9 cellular contexts compared by ENCODE assay signal in the genomic region with DNA sequence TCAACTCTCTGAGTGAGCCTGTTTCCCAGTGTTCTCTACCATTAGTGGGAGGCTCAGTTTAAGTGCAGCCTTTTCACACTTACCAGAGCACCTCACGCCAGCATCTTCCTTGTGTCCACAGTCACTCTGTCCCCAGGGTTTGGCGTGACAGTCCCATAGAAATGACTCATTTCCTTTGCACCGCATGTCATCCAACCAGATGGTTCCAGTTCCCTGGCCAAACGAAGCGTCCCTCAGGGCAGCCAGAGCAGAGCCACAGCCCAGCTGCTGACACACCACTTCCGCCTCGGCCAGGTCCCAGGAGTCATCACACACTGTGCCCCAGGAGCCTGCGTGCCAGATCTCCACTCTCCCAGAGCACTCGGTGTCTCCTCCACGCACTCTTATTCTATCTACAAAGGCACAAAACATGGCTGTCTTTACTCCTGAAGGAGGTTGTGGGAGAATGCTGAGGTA.
DNase-seq lines count a peak whose midpoint lies in the region; ATAC-seq, FAIRE-seq and TF ChIP-seq lines count a peak whose summit lies in the region.
"Had no signal": no experiment of that assay in that cellular context is flagged by ENCODE, and none has a peak within 500 bp of the region (broad histone marks: within the 10 kb centered on the region; RNA-seq: fewer than 3 reads in every experiment).

No MANE protein-coding gene starts in this region.

- DNase-seq in DMS53 treated with DMSO at 0.1 percent for 48 hours (lab: John Stamatoyannopoulos, UW; ENCODE audit: unreplicated experiment): peak; percentile 94
- peak; percentile 81 for DNase-seq in HCT116 (ENCODE audit: low read depth, low spot score)
- peak; percentile 39 for DNase-seq in OCI-M2 (lab: John Stamatoyannopoulos, UW; ENCODE audit: unreplicated experiment)
- DNase-seq in left ventricle myocardium superior: peak; percentile 60
- DNase-seq in coronary artery (ENCODE audit: low spot score): no peak
- DNase-seq in NCI-H2196 (lab: John Stamatoyannopoulos, UW; ENCODE audit: unreplicated experiment): no peak
- DNase-seq in D721Med (ENCODE audit: insufficient read length, low spot score): no peak
- DNase-seq in NAMALWA (ENCODE audit: low spot score): no peak

- CTCF ChIA-PET in HCT116 (lab: Charles Lee): no interaction called here

- peaks cover 4% of the 10 kb centered on the region; the same call in 1 of the 2 replicates for H3K9me2 ChIP-seq in HCT116 (ENCODE audit: insufficient read depth)

- TF ChIP-seq CTCF in HCT116 (IDR thresholded peaks at IDR 0.05 in 2 of 3, conservative IDR thresholded peaks at IDR 0.05 in 1 of 3; ENCODE audit: borderline replicate concordance in 1 of 3, insufficient read depth in 1 of 3, low read depth in 2 of 3, low read length in 2 of 3): no peak
- no peak for TF ChIP-seq CTCF in coronary artery (IDR thresholded peaks at IDR 0.05)
- no peak for TF ChIP-seq CTCF in D721Med (IDR thresholded peaks at IDR 0.05; ENCODE audit: insufficient read depth, missing control alignments)

- peaks cover 2 to 21% of the 10 kb centered on the region in 2 experiments; a peak in 2 of 4 replicates for H3K4me1 ChIP-seq in HCT116 (ENCODE audit: control insufficient read depth in 1 of 2, insufficient read depth in 2 of 2, low read length in 2 of 2)

- H3K79me2 ChIP-seq in HCT116 (ENCODE audit: insufficient read depth, low read length): no peaks in the 10 kb centered on the region

- H3K27me3 ChIP-seq in HCT116 (ENCODE audit: insufficient read depth, low read length): no peaks in the 10 kb centered on the region

- H3K27ac ChIP-seq in HCT116 (ENCODE audit: low read depth, low read length): peak overlapping the region; percentile 30
- H3K27ac ChIP-seq in coronary artery: no peak overlapping the region

- H4K20me1 ChIP-seq in HCT116 (ENCODE audit: insufficient read depth): no peaks in the 10 kb centered on the region

- RAD21 ChIA-PET in HCT116 (lab: Charles Lee; ENCODE audit: low non-redundant PET in 1 of 2, low total read pairs in 2 of 2, uncharacterized antibody in 2 of 2, unreplicated experiment in 2 of 2): no interaction called here

- H3K4me2 ChIP-seq in HCT116 (ENCODE audit: low read length): peak overlapping the region; percentile 69

- intact Hi-C loops in HCT116 (cut with micrococcal nuclease): no loop called here
- intact Hi-C loops in left ventricle myocardium superior (cut with micrococcal nuclease): no loop called here

- peak overlapping the region; percentile 57 for H3K9ac ChIP-seq in HCT116 (ENCODE audit: low read length)

- no peak for TF ChIP-seq RAD21 in HCT116 (IDR thresholded peaks at IDR 0.05; ENCODE audit: low read depth)

- no peaks in the 10 kb centered on the region for H3K36me3 ChIP-seq in HCT116 (ENCODE audit: control insufficient read depth in 1 of 2, insufficient read depth in 2 of 2, low read length in 2 of 2)

- POLR2A ChIA-PET in HCT116 (lab: Charles Lee): interaction anchor here (0.6 kb wide), 1 partner anchor 1288 kb away, joined by 5 read pairs; no protein-coding TSS in a partner anchor

- peak; percentile 52 for TF ChIP-seq POLR2A in HCT116 (IDR thresholded peaks at IDR 0.05; ENCODE audit: borderline replicate concordance, extremely low read depth, insufficient read depth, insufficient read length)

- no peaks in the 10 kb centered on the region for H3K9me3 ChIP-seq in HCT116 (ENCODE audit: control insufficient read depth in 1 of 2, insufficient read depth in 1 of 2, low read depth in 1 of 2, low read length in 2 of 2)

- BruUV-seq in HCT116 (replicated peaks; lab: Mats Ljungman, UMichigan): no TSS peak

- no peak for FAIRE-seq in D721Med (lab: Jason Lieb, UNC)
- FAIRE-seq: GM12891 had no signal

- H3K4me3 ChIP-seq in HCT116 (replicated peaks in 1 of 2; ENCODE audit: low read depth in 1 of 2, low read length in 2 of 2) (peak overlapping the region; percentile 44 to 59), coronary artery (no peak overlapping the region)

- H2AFZ ChIP-seq in HCT116 (ENCODE audit: low read depth, low read length, poor library complexity, severe bottlenecking): peak overlapping the region; percentile 50

- ATAC-seq in HCT116 (peak; percentile 99), left ventricle myocardium superior (peak; percentile 81)

TF ChIP-seq in HCT116, 20 proteins besides CTCF, POLR2A, EP300 and RAD21:
- TF ChIP-seq, protein P1, sequence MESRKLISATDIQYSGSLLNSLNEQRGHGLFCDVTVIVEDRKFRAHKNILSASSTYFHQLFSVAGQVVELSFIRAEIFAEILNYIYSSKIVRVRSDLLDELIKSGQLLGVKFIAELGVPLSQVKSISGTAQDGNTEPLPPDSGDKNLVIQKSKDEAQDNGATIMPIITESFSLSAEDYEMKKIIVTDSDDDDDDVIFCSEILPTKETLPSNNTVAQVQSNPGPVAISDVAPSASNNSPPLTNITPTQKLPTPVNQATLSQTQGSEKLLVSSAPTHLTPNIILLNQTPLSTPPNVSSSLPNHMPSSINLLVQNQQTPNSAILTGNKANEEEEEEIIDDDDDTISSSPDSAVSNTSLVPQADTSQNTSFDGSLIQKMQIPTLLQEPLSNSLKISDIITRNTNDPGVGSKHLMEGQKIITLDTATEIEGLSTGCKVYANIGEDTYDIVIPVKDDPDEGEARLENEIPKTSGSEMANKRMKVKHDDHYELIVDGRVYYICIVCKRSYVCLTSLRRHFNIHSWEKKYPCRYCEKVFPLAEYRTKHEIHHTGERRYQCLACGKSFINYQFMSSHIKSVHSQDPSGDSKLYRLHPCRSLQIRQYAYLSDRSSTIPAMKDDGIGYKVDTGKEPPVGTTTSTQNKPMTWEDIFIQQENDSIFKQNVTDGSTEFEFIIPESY (IDR thresholded peaks at IDR 0.05; ENCODE audit: extremely low read depth, insufficient replicate concordance, low read length): no peak
- TF ChIP-seq, protein P2, sequence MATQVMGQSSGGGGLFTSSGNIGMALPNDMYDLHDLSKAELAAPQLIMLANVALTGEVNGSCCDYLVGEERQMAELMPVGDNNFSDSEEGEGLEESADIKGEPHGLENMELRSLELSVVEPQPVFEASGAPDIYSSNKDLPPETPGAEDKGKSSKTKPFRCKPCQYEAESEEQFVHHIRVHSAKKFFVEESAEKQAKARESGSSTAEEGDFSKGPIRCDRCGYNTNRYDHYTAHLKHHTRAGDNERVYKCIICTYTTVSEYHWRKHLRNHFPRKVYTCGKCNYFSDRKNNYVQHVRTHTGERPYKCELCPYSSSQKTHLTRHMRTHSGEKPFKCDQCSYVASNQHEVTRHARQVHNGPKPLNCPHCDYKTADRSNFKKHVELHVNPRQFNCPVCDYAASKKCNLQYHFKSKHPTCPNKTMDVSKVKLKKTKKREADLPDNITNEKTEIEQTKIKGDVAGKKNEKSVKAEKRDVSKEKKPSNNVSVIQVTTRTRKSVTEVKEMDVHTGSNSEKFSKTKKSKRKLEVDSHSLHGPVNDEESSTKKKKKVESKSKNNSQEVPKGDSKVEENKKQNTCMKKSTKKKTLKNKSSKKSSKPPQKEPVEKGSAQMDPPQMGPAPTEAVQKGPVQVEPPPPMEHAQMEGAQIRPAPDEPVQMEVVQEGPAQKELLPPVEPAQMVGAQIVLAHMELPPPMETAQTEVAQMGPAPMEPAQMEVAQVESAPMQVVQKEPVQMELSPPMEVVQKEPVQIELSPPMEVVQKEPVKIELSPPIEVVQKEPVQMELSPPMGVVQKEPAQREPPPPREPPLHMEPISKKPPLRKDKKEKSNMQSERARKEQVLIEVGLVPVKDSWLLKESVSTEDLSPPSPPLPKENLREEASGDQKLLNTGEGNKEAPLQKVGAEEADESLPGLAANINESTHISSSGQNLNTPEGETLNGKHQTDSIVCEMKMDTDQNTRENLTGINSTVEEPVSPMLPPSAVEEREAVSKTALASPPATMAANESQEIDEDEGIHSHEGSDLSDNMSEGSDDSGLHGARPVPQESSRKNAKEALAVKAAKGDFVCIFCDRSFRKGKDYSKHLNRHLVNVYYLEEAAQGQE (IDR thresholded peaks at IDR 0.05; ENCODE audit: low read depth): no peak
- no peak for TF ChIP-seq ZFX (IDR thresholded peaks at IDR 0.05)
- TF ChIP-seq EZH2phosphoT487 (IDR thresholded peaks at IDR 0.05; ENCODE audit: borderline replicate concordance): no peak
- TF ChIP-seq YY1 (IDR thresholded peaks at IDR 0.05; ENCODE audit: extremely low read depth, insufficient replicate concordance, low read depth, low read length): no peak
- peak; percentile 74 for TF ChIP-seq SP1 (IDR thresholded peaks at IDR 0.05; ENCODE audit: low read depth)
- peak; percentile 90 for TF ChIP-seq POLR2AphosphoS5 (IDR thresholded peaks at IDR 0.05; ENCODE audit: low read depth, low read length)
- TF ChIP-seq SIN3A (IDR thresholded peaks at IDR 0.05; ENCODE audit: low read depth): peak; percentile 87
- TF ChIP-seq FOSL1 (IDR thresholded peaks at IDR 0.05; ENCODE audit: low read depth): peak; percentile 71
- TF ChIP-seq, protein P3, sequence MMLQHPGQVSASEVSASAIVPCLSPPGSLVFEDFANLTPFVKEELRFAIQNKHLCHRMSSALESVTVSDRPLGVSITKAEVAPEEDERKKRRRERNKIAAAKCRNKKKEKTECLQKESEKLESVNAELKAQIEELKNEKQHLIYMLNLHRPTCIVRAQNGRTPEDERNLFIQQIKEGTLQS (IDR thresholded peaks at IDR 0.05): no peak
- TF ChIP-seq ELF1 (IDR thresholded peaks at IDR 0.05; ENCODE audit: borderline replicate concordance, low read depth): peak; percentile 72
- no peak for TF ChIP-seq EZH2 (IDR thresholded peaks at IDR 0.05)
- no peak for TF ChIP-seq EGR1 (IDR thresholded peaks at IDR 0.05; ENCODE audit: low read depth)
- TF ChIP-seq SRF (IDR thresholded peaks at IDR 0.05; ENCODE audit: low read depth): peak; percentile 89
- TF ChIP-seq, protein P4, sequence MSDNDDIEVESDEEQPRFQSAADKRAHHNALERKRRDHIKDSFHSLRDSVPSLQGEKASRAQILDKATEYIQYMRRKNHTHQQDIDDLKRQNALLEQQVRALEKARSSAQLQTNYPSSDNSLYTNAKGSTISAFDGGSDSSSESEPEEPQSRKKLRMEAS (IDR thresholded peaks at IDR 0.05): peak; percentile 93
- peak; percentile 80 for TF ChIP-seq JUND (IDR thresholded peaks at IDR 0.05)
- peak; percentile 95 for TF ChIP-seq CBX3 (IDR thresholded peaks at IDR 0.05; ENCODE audit: low read depth)
- no peak for TF ChIP-seq ZNF274 (IDR thresholded peaks at IDR 0.05; ENCODE audit: low read depth, low read length)
- no peak for TF ChIP-seq CEBPB (IDR thresholded peaks at IDR 0.05; ENCODE audit: low read depth)
- TF ChIP-seq TCF7L2 (IDR thresholded peaks at IDR 0.05; ENCODE audit: borderline replicate concordance, extremely low read depth, insufficient read depth, insufficient read length): peak; percentile 22

Comparison
In these comparisons a context has a peak if more than half of its experiments do, and no peak if none do; other contexts are left out.
1. DNase-seq: peak in DMS53 treated with DMSO at 0.1 percent for 48 hours (single experiment), HCT116 (single experiment), OCI-M2 (single experiment) and left ventricle myocardium superior (single experiment); none in coronary artery (single experiment), NCI-H2196 (single experiment), D721Med (single experiment) and NAMALWA (single experiment).